28 cellular contexts compared by ENCODE assay signal in the genomic region with DNA sequence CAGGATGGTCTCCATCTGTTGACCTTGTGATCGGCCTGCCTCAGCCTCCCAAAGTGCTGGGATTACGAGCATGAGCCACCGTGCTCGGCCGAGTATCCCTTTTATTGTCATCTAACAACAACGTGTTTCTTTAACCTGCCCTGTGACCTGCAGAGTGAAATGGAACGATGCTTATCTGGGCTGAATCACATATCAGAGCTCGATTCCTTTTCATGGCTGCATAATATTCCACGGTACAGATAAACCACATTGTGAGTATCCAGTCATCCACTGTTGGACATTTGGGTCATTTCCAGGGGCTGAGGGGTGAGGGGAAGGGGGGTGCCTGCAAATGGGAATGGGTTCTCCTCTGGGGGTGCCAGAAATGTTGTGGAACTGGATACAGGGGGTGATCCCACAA.
"Had no signal": no experiment of that assay in that cellular context is flagged by ENCODE, and none has a peak within 500 bp of the region (broad histone marks: within the 10 kb centered on the region; RNA-seq: fewer than 3 reads in every experiment).

No MANE protein-coding gene starts in this region.

- H3K4me1 ChIP-seq: ascending aorta had no signal

- FAIRE-seq: bronchial epithelial cell, TTC549 had no signal

- H3K4me3 ChIP-seq: ascending aorta, cardiac muscle cell had no signal

- H3K9me3 ChIP-seq: ascending aorta had no signal

- H3K36me3 ChIP-seq: ascending aorta, cardiac muscle cell had no signal

- H3K27ac ChIP-seq: ascending aorta, cardiac muscle cell, VCaP had no signal

- DNase-seq: activated B cell treated with CpG ODN at 0.5 μM for 24 hours; activated CD4-positive, alpha-beta memory T cell treated with anti-CD3 and anti-CD28 coated beads for 36 hours; activated CD4-positive, alpha-beta T cell treated with anti-CD3 and anti-CD28 coated beads for 4 hours; activated CD4-positive, alpha-beta T cell treated with anti-CD3 and anti-CD28 coated beads, Interleukin-2, amount 10 ng/mL, durations not matched to agents 24 days and 14 days; activated CD4-positive, alpha-beta T cell treated with anti-CD3 and anti-CD28 coated beads, Interleukin-2, amount 50 U/mL, for 1 hour; activated CD4-positive, alpha-beta T cell treated with anti-CD3 and anti-CD28 coated beads, Interleukin-2, amount 50 U/mL, for 4 hours; activated CD4-positive, CD25-positive, alpha-beta regulatory T cell treated with anti-CD3 and anti-CD28 coated beads, Interleukin-2, amount 50 U/mL, for 72 hours; activated CD8-positive, alpha-beta memory T cell treated with anti-CD3 and anti-CD28 coated beads, Interleukin-2, amount 50 U/mL, for 4 hours; activated CD8-positive, alpha-beta T cell treated with anti-CD3 and anti-CD28 coated beads for 36 hours; activated gamma-delta T cell; activated naive CD4-positive, alpha-beta T cell treated with anti-CD3 and anti-CD28 coated beads, Interleukin-2, amount 10 ng/mL, durations not matched to agents 7 days and 5 days; activated naive CD4-positive, alpha-beta T cell treated with Interleukin-2 at 50 U/mL for 16 hours; activated naive CD8-positive, alpha-beta T cell treated with anti-CD3 and anti-CD28 coated beads, Interleukin-2, amount 10 ng/mL, durations not matched to agents 7 days and 5 days; activated naive CD8-positive, alpha-beta T cell treated with anti-CD3 and anti-CD28 coated beads, Interleukin-2, amount 50 U/mL, for 24 hours; activated T-cell treated with anti-CD3 and anti-CD28 coated beads for 4 hours; activated T-cell treated with anti-CD3 and anti-CD28 coated beads, Interleukin-2, amount 50 U/mL, for 1 hour; activated T-cell treated with anti-CD3 and anti-CD28 coated beads, Interleukin-2, amount 50 U/mL, for 4 hours; amygdala; anterior cingulate cortex; central memory CD4-positive, alpha-beta T cell; T-helper 1 cell; T-helper 2 cell; T-helper 9 cell had no signal

- H3K27me3 ChIP-seq: ascending aorta, cardiac muscle cell had no signal
